15 cellular contexts compared by ENCODE assay signal in the genomic region with DNA sequence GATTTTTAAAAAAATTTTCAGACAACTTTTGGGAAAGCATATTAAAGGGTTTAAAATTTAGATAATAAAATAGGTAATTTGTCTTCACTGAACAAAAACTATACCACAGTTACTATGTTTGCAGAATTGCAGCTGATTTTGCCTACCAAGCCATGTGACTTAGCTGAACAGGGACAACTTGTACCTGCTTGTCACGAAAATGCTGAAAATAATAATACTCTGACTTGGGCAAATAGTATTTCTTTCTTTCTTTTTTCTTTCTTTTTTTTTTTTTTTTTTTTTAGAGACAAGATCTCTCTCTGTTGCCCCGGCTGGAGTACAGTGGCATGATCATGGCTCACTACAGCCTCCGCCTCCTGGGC.
DNase-seq lines count a peak whose midpoint lies in the region; ATAC-seq and FAIRE-seq lines count a peak whose summit lies in the region.
"Had no signal": no experiment of that assay in that cellular context is flagged by ENCODE, and none has a peak within 500 bp of the region (broad histone marks: within the 10 kb centered on the region; RNA-seq: fewer than 3 reads in every experiment).

No MANE protein-coding gene starts in this region.

- H3K4me1 ChIP-seq in small intestine (ENCODE audit: control insufficient read depth in 2 of 2, insufficient read depth in 1 of 2, low read depth in 1 of 2, low read length in 1 of 2) = no peaks in the 10 kb centered on the region
- H3K4me1 ChIP-seq: A549 had no signal

- WGBS in small intestine, 3 donors = 89 to 98% (median 96%) methylated on average over 3 of the region's 3 CpGs

- H3K36me3 ChIP-seq in small intestine (ENCODE audit: control insufficient read depth in 2 of 2, insufficient read depth in 2 of 2, low read length in 2 of 2) = no peaks in the 10 kb centered on the region

- DNase-seq in D341Med (ENCODE audit: low spot score) = no peak
- no peak for DNase-seq in anterior cingulate cortex (lab: John Stamatoyannopoulos, UW)
- DNase-seq in small intestine = no peak
- no peak for DNase-seq in NCI-H510A treated with DMSO at 0.1 percent for 48 hours (lab: John Stamatoyannopoulos, UW)
- DNase-seq: effector CD4-positive, alpha-beta T cell; foreskin fibroblast; mucosa of descending colon; NCI-H1436 treated with DMSO at 0.1 percent for 48 hours; NCI-H510A had no signal

- H3K4me3 ChIP-seq in small intestine (ENCODE audit: low read depth in 1 of 2, low read length in 2 of 2) = no peak overlapping the region
- H3K4me3 ChIP-seq: A549, mucosa of descending colon had no signal

- FAIRE-seq in small intestine (lab: Jason Lieb, UNC) = no peak
- FAIRE-seq: islet of Langerhans had no signal

- H3K27ac ChIP-seq in small intestine (ENCODE audit: low read depth in 1 of 2, low read length in 1 of 2) = no peak overlapping the region
- H3K27ac ChIP-seq: A549 had no signal

- H3K27me3 ChIP-seq in small intestine (ENCODE audit: control insufficient read depth in 2 of 2, insufficient read depth in 2 of 2, low read length in 2 of 2) = no peaks in the 10 kb centered on the region

- peak; percentile 18 for ATAC-seq in GM18499 (IDR thresholded peaks at IDR 0.05; ENCODE audit: insufficient read depth, unreplicated experiment)
- peak; percentile 49 for ATAC-seq in GM19455 (IDR thresholded peaks at IDR 0.05; ENCODE audit: unreplicated experiment)
- ATAC-seq in HG02763 (IDR thresholded peaks at IDR 0.05; ENCODE audit: unreplicated experiment) = peak; percentile 37
- peak; percentile 42 for ATAC-seq in HG03432 (IDR thresholded peaks at IDR 0.05; ENCODE audit: unreplicated experiment)
- ATAC-seq: A549, mucosa of descending colon had no signal

- no peaks in the 10 kb centered on the region for H3K9me3 ChIP-seq in small intestine (ENCODE audit: control insufficient read depth, low read depth)
- H3K9me3 ChIP-seq: A549, mucosa of descending colon had no signal
